18 cellular contexts compared by ENCODE assay signal in the genomic region with DNA sequence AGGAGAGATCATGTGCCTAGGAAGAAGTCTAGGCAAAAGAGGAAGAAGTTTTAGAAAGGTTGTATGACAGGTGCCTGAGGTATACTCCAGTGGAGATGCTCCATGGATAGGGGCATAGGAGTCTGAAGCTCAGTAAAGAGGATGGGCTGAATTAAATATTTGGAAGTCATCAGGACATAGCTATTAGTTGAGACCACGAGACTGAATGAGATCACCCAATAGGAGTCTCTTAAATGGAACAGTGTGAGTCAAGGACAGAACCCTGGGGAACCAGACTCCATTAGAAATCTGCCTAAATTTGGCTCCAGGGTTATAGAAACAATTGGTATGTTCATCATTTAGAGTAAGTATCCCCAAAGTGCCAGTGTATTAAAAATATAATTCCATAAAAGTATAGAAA.
DNase-seq lines count a peak whose midpoint lies in the region; ATAC-seq and TF ChIP-seq lines count a peak whose summit lies in the region.
"Had no signal": no experiment of that assay in that cellular context is flagged by ENCODE, and none has a peak within 500 bp of the region (broad histone marks: within the 10 kb centered on the region; RNA-seq: fewer than 3 reads in every experiment).

No MANE protein-coding gene starts in this region.

- DNase-seq in EH (ENCODE audit: low read depth) (peak; percentile 31), RWPE2 (ENCODE audit: low spot score) (no peak), fibroblast of lung (ENCODE audit: low read depth in 2 of 2) (no peak), trophoblast cell (no peak), NCI-H2171 treated with DMSO at 0.1 percent for 48 hours (lab: John Stamatoyannopoulos, UW) (no peak), NCI-H1417 treated with DMSO at 0.1 percent for 48 hours (lab: John Stamatoyannopoulos, UW) (no peak), ecto neural progenitor cell (ENCODE audit: low spot score) (no peak)
- DNase-seq: C1 segment of cervical spinal cord; DND-41; GDM1; KBM-7; NCI-H1105; NCI-H1694; NCI-H2081 treated with DMSO at 0.1 percent for 48 hours; NCI-H510A; NCI-H748 treated with DMSO at 0.1 percent for 48 hours; NK-92 treated with Interleukin-12 subunit alpha and Interleukin-12 subunit beta, amount 100 ng/mL, for 24 hours; SHP77 treated with DMSO at 0.1 percent for 48 hours had no signal

- no peaks in the 10 kb centered on the region for H4K20me1 ChIP-seq in fibroblast of lung (ENCODE audit: control insufficient read depth, extremely low read depth, insufficient read depth, low read length)

- no CpG with 5 or more reads among the region's 1 CpG for whole genome bisulfite sequencing in trophoblast cell (ENCODE audit: extremely low coverage, insufficient coverage, insufficient read length)

- H3K9ac ChIP-seq in fibroblast of lung (ENCODE audit: insufficient read depth, low read length): no peak overlapping the region
- H3K9ac ChIP-seq in trophoblast cell (ENCODE audit: low read length): no peak overlapping the region

- peak overlapping the region; percentile 61 for H2BK5ac ChIP-seq in trophoblast cell (ENCODE audit: low read depth, low read length, poor library complexity)

- peaks cover 24% of the 10 kb centered on the region for H3K4me1 ChIP-seq in RWPE2 (ENCODE audit: insufficient read depth, poor library complexity, severe bottlenecking)
- H3K4me1 ChIP-seq in fibroblast of lung (ENCODE audit: control insufficient read depth, extremely low read depth, insufficient read depth, low read length): peaks cover 23% of the 10 kb centered on the region
- peaks cover 13 to 23% of the 10 kb centered on the region in 2 experiments for H3K4me1 ChIP-seq in trophoblast cell (ENCODE audit: control insufficient read depth in 1 of 2, insufficient read depth in 2 of 2, low read length in 2 of 2)

- no peak overlapping the region for H4K12ac ChIP-seq in trophoblast cell (ENCODE audit: low read depth, low read length)

- H3K4me2 ChIP-seq in fibroblast of lung (ENCODE audit: extremely low read depth, insufficient read depth, low read length): peak overlapping the region; percentile 58
- H3K4me2 ChIP-seq in trophoblast cell (ENCODE audit: low read length): no peak overlapping the region

- H2BK120ac ChIP-seq in trophoblast cell (ENCODE audit: insufficient read depth, low read length, poor library complexity): peak overlapping the region; percentile 21

- H3K14ac ChIP-seq in trophoblast cell (ENCODE audit: low read length): no peak overlapping the region

- TF ChIP-seq CTCF in RWPE2 (IDR thresholded peaks at IDR 0.05; ENCODE audit: poor library complexity, severe bottlenecking): no peak
- no peak for TF ChIP-seq CTCF in fibroblast of lung (conservative IDR thresholded peaks at IDR 0.05 in 1 of 2, IDR thresholded peaks at IDR 0.05 in 1 of 2; ENCODE audit: low read depth in 1 of 2, low read length in 2 of 2)

- H2AFZ ChIP-seq in fibroblast of lung (ENCODE audit: low read length): no peak overlapping the region
- no peak overlapping the region for H2AFZ ChIP-seq in trophoblast cell (ENCODE audit: insufficient read depth, low read length, poor library complexity)

- H4K8ac ChIP-seq in trophoblast cell (ENCODE audit: low read depth, low read length): no peak overlapping the region

- H3K9me3 ChIP-seq in RWPE2 (ENCODE audit: severe bottlenecking) (no peaks in the 10 kb centered on the region), fibroblast of lung (ENCODE audit: control insufficient read depth, insufficient read depth, low read depth, low read length) (no peaks in the 10 kb centered on the region), trophoblast cell (ENCODE audit: insufficient read depth, low read depth, low read length) (no peaks in the 10 kb centered on the region)

- no peak overlapping the region for H4K91ac ChIP-seq in trophoblast cell (ENCODE audit: low read depth, low read length)

- no peak overlapping the region for H2AK5ac ChIP-seq in trophoblast cell (ENCODE audit: low read length)

- H3K23ac ChIP-seq in trophoblast cell (ENCODE audit: low read length): no peak overlapping the region

- H2BK12ac ChIP-seq in trophoblast cell (ENCODE audit: low read length): no peak overlapping the region

- H3K4me3 ChIP-seq in RWPE2 (ENCODE audit: severe bottlenecking): no peak overlapping the region
- H3K4me3 ChIP-seq in fibroblast of lung (replicated peaks in 1 of 4; ENCODE audit: control extremely low read depth in 1 of 4, insufficient read depth in 1 of 4, low read depth in 3 of 4, low read length in 4 of 4): no peak overlapping the region
- no peak overlapping the region for H3K4me3 ChIP-seq in trophoblast cell (ENCODE audit: low read depth, low read length)

- peaks cover 25% of the 10 kb centered on the region for H3K79me1 ChIP-seq in trophoblast cell (ENCODE audit: low read length)

- H3K79me2 ChIP-seq in fibroblast of lung (ENCODE audit: control insufficient read depth, insufficient read depth, low read length) (no peaks in the 10 kb centered on the region), trophoblast cell (ENCODE audit: control insufficient read depth, insufficient read depth, low read length, poor library complexity) (peaks cover 2% of the 10 kb centered on the region)

- H3K36me3 ChIP-seq in RWPE2 (ENCODE audit: low read depth) (peaks cover 5% of the 10 kb centered on the region; the same call in 1 of the 2 replicates), fibroblast of lung (ENCODE audit: control insufficient read depth, insufficient read depth, low read length) (no peaks in the 10 kb centered on the region), trophoblast cell (ENCODE audit: control insufficient read depth in 1 of 2, insufficient read depth in 2 of 2, low read length in 2 of 2) (peaks cover 11 to 26% of the 10 kb centered on the region in 2 experiments)

- no peak for ATAC-seq in RWPE2 (ENCODE audit: low read depth)

- no peaks in the 10 kb centered on the region for H3K27me3 ChIP-seq in RWPE2 (ENCODE audit: insufficient read depth, poor library complexity, severe bottlenecking)
- no peaks in the 10 kb centered on the region for H3K27me3 ChIP-seq in fibroblast of lung (ENCODE audit: control insufficient read depth, insufficient read depth, low read length)
- H3K27me3 ChIP-seq in trophoblast cell (ENCODE audit: insufficient read depth, low read length): no peaks in the 10 kb centered on the region

- no peak overlapping the region for H3K4ac ChIP-seq in trophoblast cell (ENCODE audit: low read depth, low read length)

- H3K18ac ChIP-seq in trophoblast cell (ENCODE audit: low read length): no peak overlapping the region

- H3K27ac ChIP-seq in RWPE2 (ENCODE audit: poor library complexity, severe bottlenecking): peak overlapping the region; percentile 47
- H3K27ac ChIP-seq in fibroblast of lung (ENCODE audit: insufficient read depth, low read length): no peak overlapping the region
- H3K27ac ChIP-seq in trophoblast cell (ENCODE audit: low read depth, low read length): no peak overlapping the region
